In the genomic region with DNA sequence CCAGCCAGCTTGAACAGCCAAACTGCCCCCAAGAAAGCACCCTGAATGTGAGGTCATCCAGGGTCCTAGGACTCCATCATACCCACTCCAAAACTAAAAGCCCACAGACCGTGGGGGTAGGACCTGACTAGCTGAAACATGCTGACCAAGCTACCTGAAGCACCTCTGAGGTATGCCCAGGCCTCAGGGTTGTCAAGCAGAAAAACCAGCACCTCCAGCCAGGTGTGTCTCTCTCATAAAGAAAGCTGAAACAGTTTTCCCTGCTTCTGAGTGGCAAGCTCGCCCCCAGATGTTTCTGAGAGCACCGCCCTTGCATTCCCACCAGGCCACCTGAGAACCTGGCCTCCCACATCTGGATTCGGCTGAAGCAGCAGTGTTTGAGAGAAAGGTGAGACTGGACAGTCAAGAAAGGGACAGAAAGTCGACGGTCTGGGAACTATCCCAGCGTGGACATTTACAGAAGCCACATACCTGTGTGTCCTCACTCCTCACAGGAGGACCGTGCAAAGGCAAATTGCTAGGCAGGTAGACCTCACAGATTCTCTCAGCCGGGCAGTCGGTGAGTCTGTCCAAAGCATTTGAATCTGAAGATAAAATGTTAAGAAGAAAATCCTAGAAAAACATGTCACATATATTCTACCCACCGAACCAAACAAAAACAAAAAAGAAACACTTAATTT, we compare ENCODE assay signal across 1 cellular context.
TF ChIP-seq lines count a peak whose summit lies in the region.

No MANE protein-coding gene starts in this region.

TF ChIP-seq in GM23338, 12 proteins besides CTCF, POLR2A, EP300 and RAD21 (continued from another document):
- TF ChIP-seq, protein P1, sequence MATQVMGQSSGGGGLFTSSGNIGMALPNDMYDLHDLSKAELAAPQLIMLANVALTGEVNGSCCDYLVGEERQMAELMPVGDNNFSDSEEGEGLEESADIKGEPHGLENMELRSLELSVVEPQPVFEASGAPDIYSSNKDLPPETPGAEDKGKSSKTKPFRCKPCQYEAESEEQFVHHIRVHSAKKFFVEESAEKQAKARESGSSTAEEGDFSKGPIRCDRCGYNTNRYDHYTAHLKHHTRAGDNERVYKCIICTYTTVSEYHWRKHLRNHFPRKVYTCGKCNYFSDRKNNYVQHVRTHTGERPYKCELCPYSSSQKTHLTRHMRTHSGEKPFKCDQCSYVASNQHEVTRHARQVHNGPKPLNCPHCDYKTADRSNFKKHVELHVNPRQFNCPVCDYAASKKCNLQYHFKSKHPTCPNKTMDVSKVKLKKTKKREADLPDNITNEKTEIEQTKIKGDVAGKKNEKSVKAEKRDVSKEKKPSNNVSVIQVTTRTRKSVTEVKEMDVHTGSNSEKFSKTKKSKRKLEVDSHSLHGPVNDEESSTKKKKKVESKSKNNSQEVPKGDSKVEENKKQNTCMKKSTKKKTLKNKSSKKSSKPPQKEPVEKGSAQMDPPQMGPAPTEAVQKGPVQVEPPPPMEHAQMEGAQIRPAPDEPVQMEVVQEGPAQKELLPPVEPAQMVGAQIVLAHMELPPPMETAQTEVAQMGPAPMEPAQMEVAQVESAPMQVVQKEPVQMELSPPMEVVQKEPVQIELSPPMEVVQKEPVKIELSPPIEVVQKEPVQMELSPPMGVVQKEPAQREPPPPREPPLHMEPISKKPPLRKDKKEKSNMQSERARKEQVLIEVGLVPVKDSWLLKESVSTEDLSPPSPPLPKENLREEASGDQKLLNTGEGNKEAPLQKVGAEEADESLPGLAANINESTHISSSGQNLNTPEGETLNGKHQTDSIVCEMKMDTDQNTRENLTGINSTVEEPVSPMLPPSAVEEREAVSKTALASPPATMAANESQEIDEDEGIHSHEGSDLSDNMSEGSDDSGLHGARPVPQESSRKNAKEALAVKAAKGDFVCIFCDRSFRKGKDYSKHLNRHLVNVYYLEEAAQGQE (IDR thresholded peaks at IDR 0.05; ENCODE audit: unreplicated experiment), result no peak
- TF ChIP-seq, protein P2, sequence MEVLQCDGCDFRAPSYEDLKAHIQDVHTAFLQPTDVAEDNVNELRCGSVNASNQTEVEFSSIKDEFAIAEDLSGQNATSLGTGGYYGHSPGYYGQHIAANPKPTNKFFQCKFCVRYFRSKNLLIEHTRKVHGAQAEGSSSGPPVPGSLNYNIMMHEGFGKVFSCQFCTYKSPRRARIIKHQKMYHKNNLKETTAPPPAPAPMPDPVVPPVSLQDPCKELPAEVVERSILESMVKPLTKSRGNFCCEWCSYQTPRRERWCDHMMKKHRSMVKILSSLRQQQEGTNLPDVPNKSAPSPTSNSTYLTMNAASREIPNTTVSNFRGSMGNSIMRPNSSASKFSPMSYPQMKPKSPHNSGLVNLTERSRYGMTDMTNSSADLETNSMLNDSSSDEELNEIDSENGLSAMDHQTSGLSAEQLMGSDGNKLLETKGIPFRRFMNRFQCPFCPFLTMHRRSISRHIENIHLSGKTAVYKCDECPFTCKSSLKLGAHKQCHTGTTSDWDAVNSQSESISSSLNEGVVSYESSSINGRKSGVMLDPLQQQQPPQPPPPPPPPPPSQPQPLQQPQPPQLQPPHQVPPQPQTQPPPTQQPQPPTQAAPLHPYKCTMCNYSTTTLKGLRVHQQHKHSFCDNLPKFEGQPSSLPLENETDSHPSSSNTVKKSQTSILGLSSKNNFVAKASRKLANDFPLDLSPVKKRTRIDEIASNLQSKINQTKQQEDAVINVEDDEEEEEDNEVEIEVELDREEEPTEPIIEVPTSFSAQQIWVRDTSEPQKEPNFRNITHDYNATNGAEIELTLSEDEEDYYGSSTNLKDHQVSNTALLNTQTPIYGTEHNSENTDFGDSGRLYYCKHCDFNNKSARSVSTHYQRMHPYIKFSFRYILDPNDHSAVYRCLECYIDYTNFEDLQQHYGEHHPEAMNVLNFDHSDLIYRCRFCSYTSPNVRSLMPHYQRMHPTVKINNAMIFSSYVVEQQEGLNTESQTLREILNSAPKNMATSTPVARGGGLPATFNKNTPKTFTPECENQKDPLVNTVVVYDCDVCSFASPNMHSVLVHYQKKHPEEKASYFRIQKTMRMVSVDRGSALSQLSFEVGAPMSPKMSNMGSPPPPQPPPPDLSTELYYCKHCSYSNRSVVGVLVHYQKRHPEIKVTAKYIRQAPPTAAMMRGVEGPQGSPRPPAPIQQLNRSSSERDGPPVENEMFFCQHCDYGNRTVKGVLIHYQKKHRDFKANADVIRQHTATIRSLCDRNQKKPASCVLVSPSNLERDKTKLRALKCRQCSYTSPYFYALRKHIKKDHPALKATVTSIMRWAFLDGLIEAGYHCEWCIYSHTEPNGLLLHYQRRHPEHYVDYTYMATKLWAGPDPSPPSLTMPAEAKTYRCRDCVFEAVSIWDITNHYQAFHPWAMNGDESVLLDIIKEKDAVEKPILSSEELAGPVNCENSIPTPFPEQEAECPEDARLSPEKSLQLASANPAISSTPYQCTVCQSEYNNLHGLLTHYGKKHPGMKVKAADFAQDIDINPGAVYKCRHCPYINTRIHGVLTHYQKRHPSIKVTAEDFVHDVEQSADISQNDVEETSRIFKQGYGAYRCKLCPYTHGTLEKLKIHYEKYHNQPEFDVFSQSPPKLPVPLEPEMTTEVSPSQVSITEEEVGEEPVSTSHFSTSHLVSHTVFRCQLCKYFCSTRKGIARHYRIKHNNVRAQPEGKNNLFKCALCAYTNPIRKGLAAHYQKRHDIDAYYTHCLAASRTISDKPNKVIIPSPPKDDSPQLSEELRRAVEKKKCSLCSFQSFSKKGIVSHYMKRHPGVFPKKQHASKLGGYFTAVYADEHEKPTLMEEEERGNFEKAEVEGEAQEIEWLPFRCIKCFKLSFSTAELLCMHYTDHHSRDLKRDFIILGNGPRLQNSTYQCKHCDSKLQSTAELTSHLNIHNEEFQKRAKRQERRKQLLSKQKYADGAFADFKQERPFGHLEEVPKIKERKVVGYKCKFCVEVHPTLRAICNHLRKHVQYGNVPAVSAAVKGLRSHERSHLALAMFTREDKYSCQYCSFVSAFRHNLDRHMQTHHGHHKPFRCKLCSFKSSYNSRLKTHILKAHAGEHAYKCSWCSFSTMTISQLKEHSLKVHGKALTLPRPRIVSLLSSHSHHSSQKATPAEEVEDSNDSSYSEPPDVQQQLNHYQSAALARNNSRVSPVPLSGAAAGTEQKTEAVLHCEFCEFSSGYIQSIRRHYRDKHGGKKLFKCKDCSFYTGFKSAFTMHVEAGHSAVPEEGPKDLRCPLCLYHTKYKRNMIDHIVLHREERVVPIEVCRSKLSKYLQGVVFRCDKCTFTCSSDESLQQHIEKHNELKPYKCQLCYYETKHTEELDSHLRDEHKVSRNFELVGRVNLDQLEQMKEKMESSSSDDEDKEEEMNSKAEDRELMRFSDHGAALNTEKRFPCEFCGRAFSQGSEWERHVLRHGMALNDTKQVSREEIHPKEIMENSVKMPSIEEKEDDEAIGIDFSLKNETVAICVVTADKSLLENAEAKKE (CRISPR knock-in tag; IDR thresholded peaks at IDR 0.05), result no peak
- TF ChIP-seq ZNF114 (CRISPR knock-in tag; IDR thresholded peaks at IDR 0.05) (no peak), EZH2 (IDR thresholded peaks at IDR 0.05; ENCODE audit: low read depth, unreplicated experiment) (no peak)
